ENCODE assay signal across 22 cellular contexts in the genomic region with DNA sequence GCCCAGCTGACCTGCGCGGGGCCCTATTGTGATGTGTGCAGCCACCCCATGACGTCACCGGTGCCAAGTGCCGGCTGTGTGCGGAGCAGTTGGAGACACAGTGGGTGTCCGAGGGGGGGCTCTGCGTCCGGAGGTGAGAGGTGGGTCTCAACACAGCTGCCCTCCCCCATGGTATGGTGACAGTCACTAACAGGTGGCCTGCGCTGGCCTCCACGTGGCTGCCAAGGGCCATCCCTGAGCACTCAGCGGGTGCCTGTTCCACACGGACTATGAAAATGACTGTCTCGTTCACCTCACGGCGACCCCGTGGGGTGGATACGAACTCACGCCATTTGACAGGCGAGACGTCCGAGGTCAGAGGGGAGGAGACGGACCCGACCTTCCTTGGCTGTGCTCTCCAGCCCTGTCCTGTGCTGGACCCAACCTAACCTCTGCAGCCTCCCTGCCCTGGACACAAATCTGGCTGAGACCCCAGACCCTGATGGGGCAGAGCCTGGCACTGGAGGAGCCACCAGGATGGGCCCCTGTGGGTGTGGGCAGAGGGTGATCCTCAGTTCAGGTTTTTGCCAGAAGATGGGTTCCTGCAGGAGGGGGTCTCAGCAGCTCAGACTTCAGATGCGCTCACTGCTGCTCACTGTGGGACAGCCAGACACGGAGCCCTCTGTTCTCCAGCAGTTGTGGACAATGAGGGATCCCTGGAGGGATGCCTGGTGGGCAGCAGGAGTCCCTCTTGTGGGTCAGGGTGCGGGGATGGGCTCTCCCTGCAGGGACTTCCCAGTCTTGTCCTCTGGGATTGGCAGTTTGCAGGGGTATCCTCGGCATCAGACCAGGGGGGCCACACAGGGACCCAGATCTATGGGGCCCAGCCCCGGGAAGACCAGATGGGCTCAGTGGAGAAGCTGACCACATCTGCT. TPM values are rescaled to one million over a fixed set of nuclear protein-coding genes. Genes with fewer than 3 reads are reported as not detected.
DNase-seq lines count a peak whose midpoint lies in the region; ATAC-seq and TF ChIP-seq lines count a peak whose summit lies in the region.
"Had no signal": no experiment of that assay in that cellular context is flagged by ENCODE, and none has a peak within 500 bp of the region (broad histone marks: within the 10 kb centered on the region; RNA-seq: fewer than 3 reads in every experiment).

No MANE protein-coding gene starts in this region.

- ATAC-seq in SK-N-SH treated with all-trans-retinoic acid at 6 μM for 48 hours, result peak; percentile 12
- ATAC-seq in sciatic nerve, result no peak
- no peak for ATAC-seq in HG03280 (IDR thresholded peaks at IDR 0.05; ENCODE audit: unreplicated experiment)

- no peak overlapping the region for H3K9ac ChIP-seq in SK-N-SH

- H3F3A ChIP-seq in SK-N-SH (replicated peaks; ENCODE audit: insufficient read depth), result no peaks in the 10 kb centered on the region

- H4K20me1 ChIP-seq in SK-N-SH (ENCODE audit: insufficient read depth), result peaks cover 6% of the 10 kb centered on the region; the same call in 1 of the 2 replicates

- 92% methylated on average over 14 of the region's 29 CpGs for WGBS in SK-N-SH (ENCODE audit: low lambda C conversion rate)

- POLR2A ChIA-PET in SK-N-SH (lab: Yijun Ruan, JAX), result no interaction called here

- H3K9me2 ChIP-seq in SK-N-SH, result no peaks in the 10 kb centered on the region

- intact Hi-C loops in sciatic nerve (cut with DNase I), result no loop called here

- H3K9me3 ChIP-seq in SK-N-SH, result no peaks in the 10 kb centered on the region
- H3K9me3 ChIP-seq: adrenal gland, testis, vagina had no signal

- TF ChIP-seq RAD21 in SK-N-SH (IDR thresholded peaks at IDR 0.05; ENCODE audit: low read length), result no peak

- no peak for TF ChIP-seq CTCF in SK-N-SH (IDR thresholded peaks at IDR 0.05)

- no peak overlapping the region for H2AFZ ChIP-seq in SK-N-SH (ENCODE audit: low read depth)

- CTCF ChIA-PET in SK-N-SH (lab: Yijun Ruan, JAX), result interaction anchor here (0.7 kb wide), 1 partner anchor 11 kb away, joined by 3 read pairs; no protein-coding TSS in a partner anchor

- H3K4me1 ChIP-seq in SK-N-SH (ENCODE audit: control insufficient read depth in 1 of 2, insufficient read depth in 2 of 2, low read depth in 1 of 2, low read length in 1 of 2), result peaks cover 0 to 5% of the 10 kb centered on the region in 2 experiments; a peak in 1 of 4 replicates

- TF ChIP-seq EP300 in SK-N-SH (IDR thresholded peaks at IDR 0.05; ENCODE audit: borderline replicate concordance in 1 of 2, low read depth in 1 of 2, low read length in 1 of 2), result no peak

- DNase-seq in SK-N-SH, result no peak
- peak; percentile 37 for DNase-seq in NCI-H345 (lab: John Stamatoyannopoulos, UW)
- DNase-seq in epidermal melanocyte (ENCODE audit: insufficient read length, low spot score), result peak; percentile 16
- peak; percentile 53 for DNase-seq in sciatic nerve (ENCODE audit: low spot score)
- no peak for DNase-seq in mucosa of gallbladder (ENCODE audit: low spot score)
- no peak for DNase-seq in stimulated activated CD4-positive, alpha-beta T cell treated with anti-CD3 and anti-CD28 coated beads, Interleukin-2, amount 100 ng/mL, for 48 hours
- DNase-seq: activated CD4-positive, alpha-beta T cell treated with anti-CD3 and anti-CD28 coated beads, Interleukin-2, amount 50 U/mL, for 1 hour; activated naive CD4-positive, alpha-beta T cell treated with anti-CD3 and anti-CD28 coated beads for 36 hours; adrenal gland; cerebellar nuclear complex; HFFc6; MV-4-11; NCI-H187 treated with DMSO at 0.1 percent for 48 hours; NCI-H526; stimulated activated naive CD8-positive, alpha-beta T cell treated with anti-CD3 and anti-CD28 coated beads, Interleukin-15, Interleukin-2, amounts not matched to agents 100 U/mL and 50 U/mL, for 24 hours; T1000; testis had no signal

- peaks cover 7% of the 10 kb centered on the region; the same call in 1 of the 2 replicates for H3K79me2 ChIP-seq in SK-N-SH (ENCODE audit: insufficient read depth)

- no peak overlapping the region for H3K4me3 ChIP-seq in SK-N-SH (ENCODE audit: low read depth in 2 of 2, low read length in 1 of 2)
- H3K4me3 ChIP-seq: adrenal gland, dorsolateral prefrontal cortex, testis, vagina had no signal

- H3K27me3 ChIP-seq in SK-N-SH (ENCODE audit: insufficient read depth), result no peaks in the 10 kb centered on the region
- H3K27me3 ChIP-seq: adrenal gland, dorsolateral prefrontal cortex, testis, vagina had no signal

- H3K36me3 ChIP-seq in SK-N-SH (replicated peaks in 1 of 2; ENCODE audit: control insufficient read depth in 1 of 2, insufficient read depth in 2 of 2, low read length in 1 of 2), result peaks cover 0 to 27% of the 10 kb centered on the region in 2 experiments

- no peak overlapping the region for H3K4me2 ChIP-seq in SK-N-SH

- no peak overlapping the region for H3K27ac ChIP-seq in SK-N-SH (ENCODE audit: low read depth in 2 of 2, low read length in 1 of 2)
- H3K27ac ChIP-seq: adrenal gland, dorsolateral prefrontal cortex, testis, vagina had no signal

TF ChIP-seq in SK-N-SH treated with all-trans-retinoic acid at 6 μM for 48 hours, 23 proteins besides CTCF, POLR2A, EP300 and RAD21:
- no peak for TF ChIP-seq ZNF565 (CRISPR knock-in tag; conservative IDR thresholded peaks at IDR 0.05; ENCODE audit: low read depth)
- no peak for TF ChIP-seq ZC3H10 (CRISPR knock-in tag; IDR thresholded peaks at IDR 0.05)
- TF ChIP-seq BACH2 (CRISPR knock-in tag; IDR thresholded peaks at IDR 0.05; ENCODE audit: borderline replicate concordance), result no peak
- no peak for TF ChIP-seq TCF4 (CRISPR knock-in tag; IDR thresholded peaks at IDR 0.05; ENCODE audit: borderline replicate concordance)
- no peak for TF ChIP-seq ARNTL (CRISPR knock-in tag; IDR thresholded peaks at IDR 0.05; ENCODE audit: borderline replicate concordance, low read depth)

TF ChIP-seq in SK-N-SH, 30 proteins besides CTCF, POLR2A, EP300 and RAD21:
- TF ChIP-seq RCOR1 (IDR thresholded peaks at IDR 0.05; ENCODE audit: low read length), result no peak
- TF ChIP-seq ELF1 (IDR thresholded peaks at IDR 0.05), result no peak
- TF ChIP-seq JUND (IDR thresholded peaks at IDR 0.05), result no peak
- no peak for TF ChIP-seq FOXM1 (IDR thresholded peaks at IDR 0.05; ENCODE audit: low read depth)
- TF ChIP-seq TEAD4 (IDR thresholded peaks at IDR 0.05; ENCODE audit: borderline replicate concordance, insufficient read depth), result no peak

RNA-seq across cellular contexts. Expression of gene HRAS, which starts 6.3 kb away (rescaled TPM):
- 138 and 217 TPM in 2 replicates for polyA plus RNA-seq in SK-N-SH (2012; rRNA removed)
- 95.3 and 125 TPM in 2 replicates for polyA plus RNA-seq in SK-N-SH (2012; cell fraction: cytosol; rRNA removed)
- polyA plus RNA-seq in SK-N-SH (2012; cell fraction: nucleus; rRNA removed), result 189 and 285 TPM in 2 replicates
- total RNA-seq in sciatic nerve (45.2 TPM), mucosa of gallbladder (51.1 TPM)

RNA-seq across cellular contexts. Expression of gene LRRC56, which starts 8.3 kb away (rescaled TPM):
- polyA plus RNA-seq in SK-N-SH (2012; rRNA removed), result 1.2 and 1.4 TPM in 2 replicates
- 0.30 and 0.52 TPM in 2 replicates for polyA plus RNA-seq in SK-N-SH (2012; cell fraction: cytosol; rRNA removed)
- polyA plus RNA-seq in SK-N-SH (2012; cell fraction: nucleus; rRNA removed), result 5.4 and 6.2 TPM in 2 replicates
- 1.4 TPM for total RNA-seq in sciatic nerve
- 9.4 TPM for total RNA-seq in mucosa of gallbladder
- total RNA-seq: A172 had no signal

RNA-seq across cellular contexts. Expression of gene RNH1, which starts 22.0 kb away (rescaled TPM):
- polyA plus RNA-seq in SK-N-SH (2012; rRNA removed), result 135 and 147 TPM in 2 replicates
- polyA plus RNA-seq in SK-N-SH (2012; cell fraction: cytosol; rRNA removed), result 44.4 and 82.6 TPM in 2 replicates
- polyA plus RNA-seq in SK-N-SH (2012; cell fraction: nucleus; rRNA removed), result 176 and 213 TPM in 2 replicates
- total RNA-seq in sciatic nerve, result 134 TPM
- 156 TPM for total RNA-seq in mucosa of gallbladder

RNA-seq across cellular contexts. Expression of gene LMNTD2, which starts 31.5 kb away (rescaled TPM):
- polyA plus RNA-seq in SK-N-SH (2012; rRNA removed), result 2.4 and 2.6 TPM in 2 replicates
- 0.60 and 1.3 TPM in 2 replicates for polyA plus RNA-seq in SK-N-SH (2012; cell fraction: cytosol; rRNA removed)
- polyA plus RNA-seq in SK-N-SH (2012; cell fraction: nucleus; rRNA removed), result 30.2 and 47.4 TPM in 2 replicates
- total RNA-seq in sciatic nerve (1.3 TPM), mucosa of gallbladder (7.5 TPM)

RNA-seq across cellular contexts. Expression of gene RASSF7, which starts 31.7 kb away (rescaled TPM):
- 19.8 and 24.0 TPM in 2 replicates for polyA plus RNA-seq in SK-N-SH (2012; rRNA removed)
- polyA plus RNA-seq in SK-N-SH (2012; cell fraction: cytosol; rRNA removed), result 8.2 and 11.7 TPM in 2 replicates
- 105 and 144 TPM in 2 replicates for polyA plus RNA-seq in SK-N-SH (2012; cell fraction: nucleus; rRNA removed)
- 7.5 TPM for total RNA-seq in sciatic nerve
- total RNA-seq in mucosa of gallbladder, result 179 TPM

Comparison
In these comparisons a context has a peak if more than half of its experiments do, and no peak if none do; other contexts are left out.
1. DNase-seq: peak in NCI-H345 (single experiment), epidermal melanocyte (single experiment) and sciatic nerve (single experiment); none in SK-N-SH (single experiment), mucosa of gallbladder (single experiment) and stimulated activated CD4-positive, alpha-beta T cell treated with anti-CD3 and anti-CD28 coated beads, Interleukin-2, amount 100 ng/mL, for 48 hours (0 of 2).